23 cellular contexts compared by ENCODE assay signal in genomic region chr17:62925267-62925836, GRCh38.
"Had no signal": no experiment of that assay in that cellular context is flagged by ENCODE, and none has a peak within 500 bp of the region (broad histone marks: within the 10 kb centered on the region; RNA-seq: fewer than 3 reads in every experiment).

No MANE protein-coding gene starts in this region.

- H3K9me3 Mint-ChIP-seq: activated naive CD8-positive, alpha-beta T cell treated with anti-CD3 and anti-CD28 coated beads for 36 hours; activated T-cell treated with anti-CD3 and anti-CD28 coated beads, Interleukin-2, amount 50 U/mL, for 4 hours; activated T-helper 2 cell treated with anti-CD3 and anti-CD28 coated beads, Interferon-gamma antibody, Interleukin-2, Interleukin-4, amounts not matched to agents 10 μg/mL and 5 μg/mL and 100 μg/mL, durations not matched to agents 14 hours and 24 hours and 36 hours; memory B cell; nephron progenitor cell; stimulated activated effector memory CD8-positive, alpha-beta T cell treated with anti-CD3 and anti-CD28 coated beads, Interleukin-12 subunit alpha, Interleukin-12 subunit beta, amount 100 ng/mL, for 72 hours; stimulated activated naive CD8-positive, alpha-beta T cell treated with anti-CD3 and anti-CD28 coated beads, Interleukin-15, amount 100 ng/mL, for 72 hours had no signal

- DNase-seq: activated CD4-positive, alpha-beta T cell treated with anti-CD3 and anti-CD28 coated beads for 36 hours; activated CD4-positive, alpha-beta T cell treated with anti-CD3 and anti-CD28 coated beads, Interleukin-2, amount 50 U/mL, for 4 hours; activated CD8-positive, alpha-beta memory T cell treated with anti-CD3 and anti-CD28 coated beads, Interleukin-2, amount 50 U/mL, for 48 hours; activated naive CD4-positive, alpha-beta T cell treated with Interleukin-2 at 50 U/mL for 16 hours; activated naive CD8-positive, alpha-beta T cell treated with anti-CD3 and anti-CD28 coated beads for 36 hours; activated T-cell treated with anti-CD3 and anti-CD28 coated beads, Interleukin-2, amount 50 U/mL, for 4 hours; central memory CD4-positive, alpha-beta T cell; dermis blood vessel endothelial cell; effector CD8-positive, alpha-beta T cell; gastrocnemius medialis; head of caudate nucleus; left colon; nephron progenitor cell; right cardiac atrium; stimulated activated CD4-positive, alpha-beta T cell treated with anti-CD3 and anti-CD28 coated beads, Interleukin-2, amount 100 ng/mL, for 24 hours; stimulated activated naive CD8-positive, alpha-beta T cell treated with anti-CD3 and anti-CD28 coated beads, Interleukin-15, amount 100 ng/mL, for 72 hours; T-helper 9 cell; tibial artery had no signal

- H3K4me3 Mint-ChIP-seq: activated CD4-positive, alpha-beta T cell treated with anti-CD3 and anti-CD28 coated beads for 36 hours; activated naive CD8-positive, alpha-beta T cell treated with anti-CD3 and anti-CD28 coated beads for 36 hours; activated T-cell treated with anti-CD3 and anti-CD28 coated beads, Interleukin-2, amount 50 U/mL, for 4 hours; memory B cell; nephron progenitor cell; stimulated activated effector memory CD8-positive, alpha-beta T cell treated with anti-CD3 and anti-CD28 coated beads, Interleukin-12 subunit alpha, Interleukin-12 subunit beta, amount 100 ng/mL, for 72 hours; stimulated activated naive CD8-positive, alpha-beta T cell treated with anti-CD3 and anti-CD28 coated beads, Interleukin-15, amount 100 ng/mL, for 72 hours; WTC11 had no signal

- H3K4me1 Mint-ChIP-seq: activated CD4-positive, alpha-beta T cell treated with anti-CD3 and anti-CD28 coated beads for 36 hours; activated naive CD8-positive, alpha-beta T cell treated with anti-CD3 and anti-CD28 coated beads for 36 hours; memory B cell; stimulated activated effector memory CD8-positive, alpha-beta T cell treated with anti-CD3 and anti-CD28 coated beads, Interleukin-12 subunit alpha, Interleukin-12 subunit beta, amount 100 ng/mL, for 72 hours; stimulated activated naive CD8-positive, alpha-beta T cell treated with anti-CD3 and anti-CD28 coated beads, Interleukin-15, amount 100 ng/mL, for 72 hours; WTC11 had no signal

- H3K27ac Mint-ChIP-seq: activated CD4-positive, alpha-beta T cell treated with anti-CD3 and anti-CD28 coated beads for 36 hours; activated naive CD8-positive, alpha-beta T cell treated with anti-CD3 and anti-CD28 coated beads for 36 hours; activated T-helper 2 cell treated with anti-CD3 and anti-CD28 coated beads, Interferon-gamma antibody, Interleukin-2, Interleukin-4, amounts not matched to agents 10 μg/mL and 5 μg/mL and 100 μg/mL, durations not matched to agents 14 hours and 24 hours and 36 hours; memory B cell; nephron progenitor cell; stimulated activated effector memory CD8-positive, alpha-beta T cell treated with anti-CD3 and anti-CD28 coated beads, Interleukin-12 subunit alpha, Interleukin-12 subunit beta, amount 100 ng/mL, for 72 hours; stimulated activated naive CD8-positive, alpha-beta T cell treated with anti-CD3 and anti-CD28 coated beads, Interleukin-15, amount 100 ng/mL, for 72 hours; WTC11 had no signal

- H3K27me3 ChIP-seq: gastrocnemius medialis, tibial artery had no signal

- H3K4me3 ChIP-seq: gastrocnemius medialis, tibial artery had no signal

- H3K27me3 Mint-ChIP-seq: stimulated activated naive CD8-positive, alpha-beta T cell treated with anti-CD3 and anti-CD28 coated beads, Interleukin-15, amount 100 ng/mL, for 72 hours had no signal

- H3K9me3 ChIP-seq: gastrocnemius medialis, tibial artery had no signal

- H3K79me2 ChIP-seq: parathyroid adenoma had no signal

- H3K4me1 ChIP-seq: gastrocnemius medialis, parathyroid adenoma, tibial artery had no signal

- H3K36me3 Mint-ChIP-seq: activated naive CD8-positive, alpha-beta T cell treated with anti-CD3 and anti-CD28 coated beads for 36 hours; memory B cell; stimulated activated effector memory CD8-positive, alpha-beta T cell treated with anti-CD3 and anti-CD28 coated beads, Interleukin-12 subunit alpha, Interleukin-12 subunit beta, amount 100 ng/mL, for 72 hours; WTC11 had no signal

- H2AFZ ChIP-seq: parathyroid adenoma had no signal

- H3K36me3 ChIP-seq: gastrocnemius medialis, tibial artery had no signal

- H3K27ac ChIP-seq: gastrocnemius medialis, parathyroid adenoma, tibial artery had no signal
